1 cellular context compared by ENCODE assay signal in the genomic region with DNA sequence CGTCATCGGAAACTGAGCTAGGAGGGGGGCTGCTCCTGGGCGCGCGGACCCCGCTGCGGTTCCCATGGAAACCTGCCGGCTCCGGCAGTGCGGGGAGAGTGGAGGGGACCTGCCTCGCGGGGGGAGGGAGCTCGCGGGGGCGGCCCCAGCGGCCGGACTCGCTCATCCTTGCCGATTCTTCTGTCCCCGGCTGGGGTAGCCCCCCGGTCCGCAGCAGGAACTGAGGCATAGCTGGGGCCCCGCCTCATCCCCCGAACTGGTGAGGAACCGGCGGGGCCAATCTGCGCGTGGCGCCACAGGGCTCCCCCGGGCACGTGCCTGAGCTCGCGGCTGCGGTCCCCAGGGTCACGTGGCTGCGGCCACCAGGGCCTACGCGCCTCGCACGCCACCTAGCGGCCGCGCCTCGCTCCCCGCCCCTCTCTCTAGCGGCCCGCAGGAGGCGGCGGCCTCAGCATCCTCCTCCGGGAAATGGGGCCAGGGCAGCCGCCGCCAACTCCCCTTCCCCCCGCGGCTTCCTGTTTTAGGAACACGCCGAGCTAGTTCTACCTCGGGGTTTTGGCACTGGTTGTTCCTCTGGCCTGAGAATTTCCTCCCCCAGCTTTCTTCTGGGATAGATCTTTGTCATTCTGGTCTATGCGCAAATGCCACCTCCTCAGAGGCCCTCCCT.
A peak's percentile ranks its signal among the peaks of the same experiment; 100 is the strongest.
TF ChIP-seq lines count a peak whose summit lies in the region.

No MANE protein-coding gene starts in this region.

TF ChIP-seq in K562, 482 proteins besides CTCF, POLR2A, EP300 and RAD21 (continued from another document and continues in another):
- TF ChIP-seq, protein P1, sequence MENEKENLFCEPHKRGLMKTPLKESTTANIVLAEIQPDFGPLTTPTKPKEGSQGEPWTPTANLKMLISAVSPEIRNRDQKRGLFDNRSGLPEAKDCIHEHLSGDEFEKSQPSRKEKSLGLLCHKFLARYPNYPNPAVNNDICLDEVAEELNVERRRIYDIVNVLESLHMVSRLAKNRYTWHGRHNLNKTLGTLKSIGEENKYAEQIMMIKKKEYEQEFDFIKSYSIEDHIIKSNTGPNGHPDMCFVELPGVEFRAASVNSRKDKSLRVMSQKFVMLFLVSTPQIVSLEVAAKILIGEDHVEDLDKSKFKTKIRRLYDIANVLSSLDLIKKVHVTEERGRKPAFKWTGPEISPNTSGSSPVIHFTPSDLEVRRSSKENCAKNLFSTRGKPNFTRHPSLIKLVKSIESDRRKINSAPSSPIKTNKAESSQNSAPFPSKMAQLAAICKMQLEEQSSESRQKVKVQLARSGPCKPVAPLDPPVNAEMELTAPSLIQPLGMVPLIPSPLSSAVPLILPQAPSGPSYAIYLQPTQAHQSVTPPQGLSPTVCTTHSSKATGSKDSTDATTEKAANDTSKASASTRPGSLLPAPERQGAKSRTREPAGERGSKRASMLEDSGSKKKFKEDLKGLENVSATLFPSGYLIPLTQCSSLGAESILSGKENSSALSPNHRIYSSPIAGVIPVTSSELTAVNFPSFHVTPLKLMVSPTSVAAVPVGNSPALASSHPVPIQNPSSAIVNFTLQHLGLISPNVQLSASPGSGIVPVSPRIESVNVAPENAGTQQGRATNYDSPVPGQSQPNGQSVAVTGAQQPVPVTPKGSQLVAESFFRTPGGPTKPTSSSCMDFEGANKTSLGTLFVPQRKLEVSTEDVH (IDR thresholded peaks at IDR 0.05; ENCODE audit: low read depth, partially characterized antibody) = peak; percentile 65
- TF ChIP-seq, protein P2, sequence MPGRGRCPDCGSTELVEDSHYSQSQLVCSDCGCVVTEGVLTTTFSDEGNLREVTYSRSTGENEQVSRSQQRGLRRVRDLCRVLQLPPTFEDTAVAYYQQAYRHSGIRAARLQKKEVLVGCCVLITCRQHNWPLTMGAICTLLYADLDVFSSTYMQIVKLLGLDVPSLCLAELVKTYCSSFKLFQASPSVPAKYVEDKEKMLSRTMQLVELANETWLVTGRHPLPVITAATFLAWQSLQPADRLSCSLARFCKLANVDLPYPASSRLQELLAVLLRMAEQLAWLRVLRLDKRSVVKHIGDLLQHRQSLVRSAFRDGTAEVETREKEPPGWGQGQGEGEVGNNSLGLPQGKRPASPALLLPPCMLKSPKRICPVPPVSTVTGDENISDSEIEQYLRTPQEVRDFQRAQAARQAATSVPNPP (IDR thresholded peaks at IDR 0.05; ENCODE audit: borderline replicate concordance, insufficient read depth, insufficient read length) = no peak
- no peak for TF ChIP-seq SETDB1 (IDR thresholded peaks at IDR 0.05; ENCODE audit: low read length)
- peak; percentile 39 for TF ChIP-seq HCFC1 (IDR thresholded peaks at IDR 0.05; ENCODE audit: low read depth, low read length)
- no peak for TF ChIP-seq POLR2B (IDR thresholded peaks at IDR 0.05; ENCODE audit: low read depth, partially characterized antibody)
- peak; percentile 32; the same call in 1 of the 2 replicates for TF ChIP-seq TEAD4 (IDR thresholded peaks at IDR 0.05; ENCODE audit: low read length)
- peak; percentile 99 for TF ChIP-seq TEAD4 (CRISPR knock-in tag; IDR thresholded peaks at IDR 0.05; ENCODE audit: borderline replicate concordance)
- no peak for TF ChIP-seq SREBF1 (IDR thresholded peaks at IDR 0.05; ENCODE audit: borderline replicate concordance, low read depth, low read length)
- no peak for TF ChIP-seq ZNF133 (CRISPR knock-in tag; IDR thresholded peaks at IDR 0.05)
- no peak for TF ChIP-seq ZNF77 (CRISPR knock-in tag; IDR thresholded peaks at IDR 0.05)
- TF ChIP-seq ZNF280A (IDR thresholded peaks at IDR 0.05; ENCODE audit: low read depth, partially characterized antibody) = no peak
- no peak for TF ChIP-seq ZNF445 (CRISPR knock-in tag; IDR thresholded peaks at IDR 0.05; ENCODE audit: low read depth)
- TF ChIP-seq CEBPG (CRISPR knock-in tag; IDR thresholded peaks at IDR 0.05) = no peak; the same call in none of the 2 replicates
- no peak for TF ChIP-seq CEBPG (tag; conservative IDR thresholded peaks at IDR 0.05 in 1 of 2, IDR thresholded peaks at IDR 0.05 in 1 of 2)
- no peak for TF ChIP-seq AFF1 (IDR thresholded peaks at IDR 0.05; ENCODE audit: low read depth in 1 of 2, partially characterized antibody in 2 of 2)
- no peak for TF ChIP-seq POLR3G (IDR thresholded peaks at IDR 0.05; ENCODE audit: extremely low read depth, insufficient read length, insufficient replicate concordance)
- TF ChIP-seq, protein P3, sequence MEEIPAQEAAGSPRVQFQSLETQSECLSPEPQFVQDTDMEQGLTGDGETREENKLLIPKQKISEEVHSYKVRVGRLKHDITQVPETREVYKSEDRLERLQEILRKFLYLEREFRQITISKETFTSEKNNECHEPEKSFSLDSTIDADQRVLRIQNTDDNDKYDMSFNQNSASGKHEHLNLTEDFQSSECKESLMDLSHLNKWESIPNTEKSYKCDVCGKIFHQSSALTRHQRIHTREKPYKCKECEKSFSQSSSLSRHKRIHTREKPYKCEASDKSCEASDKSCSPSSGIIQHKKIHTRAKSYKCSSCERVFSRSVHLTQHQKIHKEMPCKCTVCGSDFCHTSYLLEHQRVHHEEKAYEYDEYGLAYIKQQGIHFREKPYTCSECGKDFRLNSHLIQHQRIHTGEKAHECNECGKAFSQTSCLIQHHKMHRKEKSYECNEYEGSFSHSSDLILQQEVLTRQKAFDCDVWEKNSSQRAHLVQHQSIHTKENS (CRISPR knock-in tag; IDR thresholded peaks at IDR 0.05) = no peak
- TF ChIP-seq NFRKB (IDR thresholded peaks at IDR 0.05; ENCODE audit: low read depth) = no peak
- no peak for TF ChIP-seq BRD4 (IDR thresholded peaks at IDR 0.05)
- 0 out of 2 replicates have a peak, but pooled peaks have one; percentile 23 for TF ChIP-seq CBFA2T3 (IDR thresholded peaks at IDR 0.05)
- TF ChIP-seq ZNF395 (CRISPR knock-in tag; IDR thresholded peaks at IDR 0.05) = no peak; the same call in 1 of the 2 replicates
- peak; percentile 96 for TF ChIP-seq U2AF1 (optimal IDR thresholded peaks at IDR 0.05; ENCODE audit: low read depth, low read length)
- TF ChIP-seq RBM25 (IDR thresholded peaks at IDR 0.05; ENCODE audit: low read depth, low read length, severe bottlenecking) = peak; percentile 100
- TF ChIP-seq ZNF699 (CRISPR knock-in tag; IDR thresholded peaks at IDR 0.05; ENCODE audit: insufficient replicate concordance) = no peak
- no peak; the same call in 1 of the 2 replicates for TF ChIP-seq GATAD2B (IDR thresholded peaks at IDR 0.05; ENCODE audit: borderline replicate concordance)
- no peak for TF ChIP-seq HSF4 (CRISPR knock-in tag; IDR thresholded peaks at IDR 0.05; ENCODE audit: borderline replicate concordance)
- no peak for TF ChIP-seq POU5F1 (IDR thresholded peaks at IDR 0.05; ENCODE audit: borderline replicate concordance, low read depth, low read length, partially characterized antibody)
- TF ChIP-seq, protein P4, sequence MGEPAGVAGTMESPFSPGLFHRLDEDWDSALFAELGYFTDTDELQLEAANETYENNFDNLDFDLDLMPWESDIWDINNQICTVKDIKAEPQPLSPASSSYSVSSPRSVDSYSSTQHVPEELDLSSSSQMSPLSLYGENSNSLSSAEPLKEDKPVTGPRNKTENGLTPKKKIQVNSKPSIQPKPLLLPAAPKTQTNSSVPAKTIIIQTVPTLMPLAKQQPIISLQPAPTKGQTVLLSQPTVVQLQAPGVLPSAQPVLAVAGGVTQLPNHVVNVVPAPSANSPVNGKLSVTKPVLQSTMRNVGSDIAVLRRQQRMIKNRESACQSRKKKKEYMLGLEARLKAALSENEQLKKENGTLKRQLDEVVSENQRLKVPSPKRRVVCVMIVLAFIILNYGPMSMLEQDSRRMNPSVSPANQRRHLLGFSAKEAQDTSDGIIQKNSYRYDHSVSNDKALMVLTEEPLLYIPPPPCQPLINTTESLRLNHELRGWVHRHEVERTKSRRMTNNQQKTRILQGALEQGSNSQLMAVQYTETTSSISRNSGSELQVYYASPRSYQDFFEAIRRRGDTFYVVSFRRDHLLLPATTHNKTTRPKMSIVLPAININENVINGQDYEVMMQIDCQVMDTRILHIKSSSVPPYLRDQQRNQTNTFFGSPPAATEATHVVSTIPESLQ (CRISPR knock-in tag; IDR thresholded peaks at IDR 0.05) = 0 out of 2 replicates have a peak, but pooled peaks have one; percentile 53
- peak; percentile 65; the same call in 1 of the 2 replicates for TF ChIP-seq HLTF (IDR thresholded peaks at IDR 0.05)
- peak; percentile 99 for TF ChIP-seq L3MBTL2 (IDR thresholded peaks at IDR 0.05)
- no peak for TF ChIP-seq ZNF41 (CRISPR knock-in tag; conservative IDR thresholded peaks at IDR 0.05)
- TF ChIP-seq RBM14 (IDR thresholded peaks at IDR 0.05; ENCODE audit: borderline replicate concordance, insufficient read depth, low read depth, low read length) = no peak
- TF ChIP-seq PHB2 (IDR thresholded peaks at IDR 0.05; ENCODE audit: low read depth) = no peak
- no peak for TF ChIP-seq ZNF57 (CRISPR knock-in tag; IDR thresholded peaks at IDR 0.05)
- TF ChIP-seq, protein P5, sequence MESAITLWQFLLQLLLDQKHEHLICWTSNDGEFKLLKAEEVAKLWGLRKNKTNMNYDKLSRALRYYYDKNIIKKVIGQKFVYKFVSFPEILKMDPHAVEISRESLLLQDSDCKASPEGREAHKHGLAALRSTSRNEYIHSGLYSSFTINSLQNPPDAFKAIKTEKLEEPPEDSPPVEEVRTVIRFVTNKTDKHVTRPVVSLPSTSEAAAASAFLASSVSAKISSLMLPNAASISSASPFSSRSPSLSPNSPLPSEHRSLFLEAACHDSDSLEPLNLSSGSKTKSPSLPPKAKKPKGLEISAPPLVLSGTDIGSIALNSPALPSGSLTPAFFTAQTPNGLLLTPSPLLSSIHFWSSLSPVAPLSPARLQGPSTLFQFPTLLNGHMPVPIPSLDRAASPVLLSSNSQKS (CRISPR knock-in tag; IDR thresholded peaks at IDR 0.05) = no peak
- TF ChIP-seq SNIP1 (IDR thresholded peaks at IDR 0.05; ENCODE audit: low read depth) = peak; percentile 80
- TF ChIP-seq FOXK1 (CRISPR knock-in tag; IDR thresholded peaks at IDR 0.05; ENCODE audit: borderline replicate concordance) = peak; percentile 92
- TF ChIP-seq KLF10 (CRISPR knock-in tag; IDR thresholded peaks at IDR 0.05) = no peak
- TF ChIP-seq ZNF274 (IDR thresholded peaks at IDR 0.05; ENCODE audit: borderline replicate concordance, low read depth, low read length) = no peak
- TF ChIP-seq TCF7 (IDR thresholded peaks at IDR 0.05; ENCODE audit: borderline replicate concordance) = no peak; the same call in 1 of the 2 replicates
- peak; percentile 45; the same call in 1 of the 2 replicates for TF ChIP-seq ZFP91 (CRISPR knock-in tag; IDR thresholded peaks at IDR 0.05)
- TF ChIP-seq ZNF668 (CRISPR knock-in tag; IDR thresholded peaks at IDR 0.05) = 0 out of 2 replicates have a peak, but pooled peaks have one; percentile 45
